In the genomic region with DNA sequence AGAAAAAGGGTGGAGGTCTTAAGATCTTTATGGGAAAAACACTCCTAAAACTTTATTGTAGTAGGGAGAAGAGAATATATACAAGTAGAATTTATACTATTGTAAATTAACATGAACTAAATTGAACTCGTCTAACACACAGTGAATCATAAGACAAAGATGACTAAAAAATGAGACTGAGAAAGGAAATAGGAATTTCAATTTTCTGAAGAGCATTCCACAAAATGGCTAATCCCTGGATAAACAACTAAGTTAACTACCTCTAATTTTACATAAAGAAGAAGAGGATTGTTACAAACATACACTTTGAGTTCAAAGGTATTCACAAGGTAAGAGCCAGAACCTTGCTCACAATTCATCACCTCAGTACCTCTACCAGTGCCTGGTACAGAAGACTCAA, we compare ENCODE assay signal across 10 cellular contexts. TPM values are rescaled to one million over a fixed set of nuclear protein-coding genes. Genes with fewer than 3 reads are reported as not detected.
A peak's percentile ranks its signal among the peaks of the same experiment; 100 is the strongest.
DNase-seq lines count a peak whose midpoint lies in the region; ATAC-seq and TF ChIP-seq lines count a peak whose summit lies in the region.
"Had no signal": no experiment of that assay in that cellular context is flagged by ENCODE, and none has a peak within 500 bp of the region (broad histone marks: within the 10 kb centered on the region; RNA-seq: fewer than 3 reads in every experiment).

No MANE protein-coding gene starts in this region.

- peaks cover 15% of the 10 kb centered on the region for H3K36me3 Mint-ChIP-seq in activated CD4-positive, alpha-beta T cell treated with anti-CD3 and anti-CD28 coated beads for 36 hours (ENCODE audit: low read depth)
- peaks cover 5% of the 10 kb centered on the region for H3K36me3 Mint-ChIP-seq in activated CD8-positive, alpha-beta T cell treated with anti-CD3 and anti-CD28 coated beads for 36 hours (ENCODE audit: low read depth)
- H3K36me3 Mint-ChIP-seq in glutamatergic neuron (ENCODE audit: unreplicated experiment) = no peaks in the 10 kb centered on the region

- peak overlapping the region; percentile 69 to 83 for H3K4me3 ChIP-seq in stomach smooth muscle (ENCODE audit: low read length in 2 of 2)

- no peak for DNase-seq in activated CD4-positive, alpha-beta T cell treated with anti-CD3 and anti-CD28 coated beads for 36 hours
- DNase-seq in activated CD4-positive, alpha-beta T cell treated with anti-CD3 and anti-CD28 coated beads for 48 hours = no peak
- no peak for DNase-seq in activated CD8-positive, alpha-beta T cell treated with anti-CD3 and anti-CD28 coated beads for 36 hours
- DNase-seq in glutamatergic neuron (no peak), NCI-H2171 (lab: John Stamatoyannopoulos, UW) (no peak), GM10248 (ENCODE audit: extremely low spot score) (no peak), A172 (ENCODE audit: low spot score) (no peak)
- DNase-seq: NCI-H446 treated with DMSO at 0.1 percent for 48 hours had no signal

- no peaks in the 10 kb centered on the region for H3K9me3 Mint-ChIP-seq in activated CD4-positive, alpha-beta T cell treated with anti-CD3 and anti-CD28 coated beads for 36 hours (ENCODE audit: low read depth)
- H3K9me3 Mint-ChIP-seq in activated CD8-positive, alpha-beta T cell treated with anti-CD3 and anti-CD28 coated beads for 36 hours = no peaks in the 10 kb centered on the region
- peaks cover 10% of the 10 kb centered on the region for H3K9me3 Mint-ChIP-seq in glutamatergic neuron (ENCODE audit: unreplicated experiment)

- peak overlapping the region; percentile 90 for H3K4me3 Mint-ChIP-seq in activated CD4-positive, alpha-beta T cell treated with anti-CD3 and anti-CD28 coated beads for 36 hours
- H3K4me3 Mint-ChIP-seq in activated CD8-positive, alpha-beta T cell treated with anti-CD3 and anti-CD28 coated beads for 36 hours = peak overlapping the region; percentile 93
- H3K4me3 Mint-ChIP-seq in glutamatergic neuron (ENCODE audit: unreplicated experiment) = peak overlapping the region; percentile 86

- H3K27me3 Mint-ChIP-seq in activated CD4-positive, alpha-beta T cell treated with anti-CD3 and anti-CD28 coated beads for 36 hours = no peaks in the 10 kb centered on the region
- no peaks in the 10 kb centered on the region for H3K27me3 Mint-ChIP-seq in activated CD8-positive, alpha-beta T cell treated with anti-CD3 and anti-CD28 coated beads for 36 hours
- H3K27me3 Mint-ChIP-seq in glutamatergic neuron (ENCODE audit: unreplicated experiment) = peaks cover 4% of the 10 kb centered on the region

- peak overlapping the region in 1 of 2 donors; percentile 87 for H3K9ac ChIP-seq in stomach smooth muscle (ENCODE audit: low read length in 2 of 2)

- POLR2A ChIA-PET in activated CD4-positive, alpha-beta T cell treated with anti-CD3 and anti-CD28 coated beads for 36 hours (lab: Charles Lee) = no interaction called here
- POLR2A ChIA-PET in activated CD8-positive, alpha-beta T cell treated with anti-CD3 and anti-CD28 coated beads for 36 hours (lab: Charles Lee) = interaction anchor here (0.6 to 1.0 kb wide), 2 partner anchors 167 to 193 kb away, joined by 3 to 4 read pairs; no protein-coding TSS in a partner anchor
- POLR2A ChIA-PET in GM10248 (lab: Yijun Ruan, JAX) = no interaction called here

- CTCF ChIA-PET in activated CD4-positive, alpha-beta T cell treated with anti-CD3 and anti-CD28 coated beads for 36 hours (lab: Charles Lee) = no interaction called here
- CTCF ChIA-PET in activated CD8-positive, alpha-beta T cell treated with anti-CD3 and anti-CD28 coated beads for 36 hours (lab: Charles Lee) = no interaction called here
- CTCF ChIA-PET in GM10248 (lab: Yijun Ruan, JAX) = no interaction called here

- H3K27ac ChIP-seq in stomach smooth muscle (ENCODE audit: low read length) = no peak overlapping the region
- H3K27ac ChIP-seq: C4-2B had no signal

- H3K36me3 ChIP-seq in stomach smooth muscle (ENCODE audit: control insufficient read depth in 2 of 2, insufficient read depth in 2 of 2, low read length in 2 of 2) = no peaks in the 10 kb centered on the region

- no peak for ATAC-seq in activated CD4-positive, alpha-beta T cell treated with anti-CD3 and anti-CD28 coated beads for 36 hours
- ATAC-seq in activated CD8-positive, alpha-beta T cell treated with anti-CD3 and anti-CD28 coated beads for 36 hours = no peak

- H3K9me3 ChIP-seq in stomach smooth muscle (ENCODE audit: control insufficient read depth in 2 of 2, low read length in 2 of 2) = no peaks in the 10 kb centered on the region

- no peak for TF ChIP-seq CTCF in activated CD8-positive, alpha-beta T cell treated with anti-CD3 and anti-CD28 coated beads for 36 hours (IDR thresholded peaks at IDR 0.05)
- TF ChIP-seq CTCF in glutamatergic neuron (IDR thresholded peaks at IDR 0.05; ENCODE audit: partially characterized antibody, unreplicated experiment) = no peak
- TF ChIP-seq CTCF in GM10248 (IDR thresholded peaks at IDR 0.05; ENCODE audit: control extremely low read depth, extremely low read depth, low read depth, missing control alignments) = no peak

- H3K27ac Mint-ChIP-seq in activated CD4-positive, alpha-beta T cell treated with anti-CD3 and anti-CD28 coated beads for 36 hours = no peak overlapping the region
- no peak overlapping the region for H3K27ac Mint-ChIP-seq in activated CD8-positive, alpha-beta T cell treated with anti-CD3 and anti-CD28 coated beads for 36 hours
- no peak overlapping the region for H3K27ac Mint-ChIP-seq in glutamatergic neuron (ENCODE audit: unreplicated experiment)

- H3K4me1 Mint-ChIP-seq in activated CD4-positive, alpha-beta T cell treated with anti-CD3 and anti-CD28 coated beads for 36 hours = peaks cover 54% of the 10 kb centered on the region
- peaks cover 44% of the 10 kb centered on the region for H3K4me1 Mint-ChIP-seq in activated CD8-positive, alpha-beta T cell treated with anti-CD3 and anti-CD28 coated beads for 36 hours (ENCODE audit: low read depth)
- peaks cover 30% of the 10 kb centered on the region for H3K4me1 Mint-ChIP-seq in glutamatergic neuron (ENCODE audit: low read depth, unreplicated experiment)

- intact Hi-C loops in activated CD4-positive, alpha-beta T cell treated with anti-CD3 and anti-CD28 coated beads for 36 hours (cut with DNase I, micrococcal nuclease) = loop anchor here in 1 of 2 experiments (5.0 kb wide), 2 partner anchors 137 to 678 kb away; a partner anchor contains a TSS
- intact Hi-C loops in activated CD8-positive, alpha-beta T cell treated with anti-CD3 and anti-CD28 coated beads for 36 hours (cut with micrococcal nuclease) = loop anchor here (2.0 kb wide), 1 partner anchor 210 kb away; no protein-coding TSS in a partner anchor

- H3K4me1 ChIP-seq in stomach smooth muscle (ENCODE audit: control insufficient read depth, insufficient read depth, low read length) = peaks cover 13% of the 10 kb centered on the region

- no peaks in the 10 kb centered on the region for H3K27me3 ChIP-seq in stomach smooth muscle (ENCODE audit: control insufficient read depth in 1 of 2, insufficient read depth in 2 of 2, low read length in 2 of 2)

RNA-seq across cellular contexts. Expression of a gene that starts 2.0 kb away (rescaled TPM):
- 10 to 100 TPM; 19.1 to 31.2 TPM for total RNA-seq in activated CD4-positive, alpha-beta T cell treated with anti-CD3 and anti-CD28 coated beads for 36 hours
- 10 to 100 TPM; 26.2 to 28.1 TPM for total RNA-seq in activated CD8-positive, alpha-beta T cell treated with anti-CD3 and anti-CD28 coated beads for 36 hours
- 99.5 TPM for total RNA-seq in glutamatergic neuron (ENCODE audit: unreplicated experiment)
- 42.0 and 44.4 TPM in 2 replicates for total RNA-seq in A172 (2014; rRNA removed; shearing (Covaris generic))

RNA-seq across cellular contexts. Expression of a gene that starts 29.6 kb away (rescaled TPM):
- under 1 TPM; 0.82 to 0.91 TPM for total RNA-seq in activated CD4-positive, alpha-beta T cell treated with anti-CD3 and anti-CD28 coated beads for 36 hours
- 1 to 10 TPM in 1 of 2 experiments, under 1 TPM in 1; 0.81 to 1.1 TPM for total RNA-seq in activated CD8-positive, alpha-beta T cell treated with anti-CD3 and anti-CD28 coated beads for 36 hours
- 44.0 TPM for total RNA-seq in glutamatergic neuron (ENCODE audit: unreplicated experiment)
- total RNA-seq in A172 (2014; rRNA removed; shearing (Covaris generic)) = 14.0 and 15.8 TPM in 2 replicates
